9 cellular contexts compared by ENCODE assay signal in the genomic region with DNA sequence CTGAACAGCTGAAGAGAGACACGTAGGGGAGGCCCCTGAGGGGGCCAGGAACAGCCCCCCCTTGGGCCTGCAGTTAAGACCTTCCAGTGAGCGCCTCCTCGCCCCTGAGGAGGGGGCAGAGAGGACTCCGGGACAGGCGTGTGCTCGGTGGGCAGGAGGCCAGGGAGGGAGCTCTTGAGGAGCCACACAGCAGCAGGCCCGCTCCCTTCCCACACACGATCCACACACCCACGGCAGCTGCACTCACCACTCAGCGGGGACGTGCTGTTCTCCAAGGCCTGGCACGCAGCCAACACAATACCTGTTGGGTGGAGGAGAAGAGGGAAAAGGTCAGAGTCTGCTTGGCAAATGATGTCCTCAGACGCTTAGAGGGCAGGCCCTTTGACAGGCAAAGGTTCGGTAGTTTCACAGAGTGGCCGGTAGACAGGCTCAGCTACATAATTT. TPM values are rescaled to one million over a fixed set of nuclear protein-coding genes. Genes with fewer than 3 reads are reported as not detected.
DNase-seq lines count a peak whose midpoint lies in the region; ATAC-seq and TF ChIP-seq lines count a peak whose summit lies in the region.
"Had no signal": no experiment of that assay in that cellular context is flagged by ENCODE, and none has a peak within 500 bp of the region (broad histone marks: within the 10 kb centered on the region; RNA-seq: fewer than 3 reads in every experiment).

No MANE protein-coding gene starts in this region.

- TF ChIP-seq CTCF in LNCaP clone FGC (IDR thresholded peaks at IDR 0.05; ENCODE audit: control insufficient read depth, extremely low read depth, insufficient read depth) (no peak), prostate gland (IDR thresholded peaks at IDR 0.05) (no peak)

- DNase-seq in LNCaP clone FGC (ENCODE audit: low read depth) (peak; percentile 43), NCI-H2227 treated with DMSO at 0.1 percent for 48 hours (lab: John Stamatoyannopoulos, UW) (peak; percentile 47), prostate gland (ENCODE audit: low spot score) (peak; percentile 25), NOMO-1 treated with DMSO at 0.1 percent for 48 hours (lab: John Stamatoyannopoulos, UW; ENCODE audit: unreplicated experiment) (no peak), T1000 (lab: John Stamatoyannopoulos, UW) (no peak)
- DNase-seq: DND-41, OCI-M1 had no signal

- H3K4me3 ChIP-seq in LNCaP clone FGC (ENCODE audit: low read depth, low read length) (no peak overlapping the region), prostate gland (no peak overlapping the region)

- ATAC-seq in esophagus mucosa = peak; percentile 65
- ATAC-seq in HG02885 (IDR thresholded peaks at IDR 0.05; ENCODE audit: poor library complexity, unreplicated experiment) = no peak

- intact Hi-C loops in prostate gland (cut with DNase I) = no loop called here

- no peak for TF ChIP-seq POLR2A in prostate gland (IDR thresholded peaks at IDR 0.05)

- H3K4me1 ChIP-seq in prostate gland (replicated peaks) = no peaks in the 10 kb centered on the region

- no peaks in the 10 kb centered on the region for H3K27me3 ChIP-seq in prostate gland (replicated peaks; ENCODE audit: insufficient read depth)

- H3K27ac ChIP-seq in prostate gland = no peak overlapping the region

- no peaks in the 10 kb centered on the region for H3K36me3 ChIP-seq in prostate gland

- 42% methylated on average over 15 of the region's 15 CpGs for WGBS in prostate gland

- H3K9me3 ChIP-seq in prostate gland = no peaks in the 10 kb centered on the region

RNA-seq across cellular contexts. Expression of a gene that starts 39.0 kb away (rescaled TPM):
- 42.6 TPM for total RNA-seq in esophagus mucosa
- 1 to 10 TPM; 3.7 to 9.2 TPM for total RNA-seq in prostate gland

Comparison
In these comparisons a context has a peak if more than half of its experiments do, and no peak if none do; other contexts are left out.
1. DNase-seq: peak in LNCaP clone FGC (single experiment), NCI-H2227 treated with DMSO at 0.1 percent for 48 hours (single experiment) and prostate gland (single experiment); none in NOMO-1 treated with DMSO at 0.1 percent for 48 hours (single experiment) and T1000 (single experiment).